8 cellular contexts compared by ENCODE assay signal in genomic region chr10:75111367-75111905, GRCh38. TPM values are rescaled to one million over a fixed set of nuclear protein-coding genes. Genes with fewer than 3 reads are reported as not detected.
DNase-seq lines count a peak whose midpoint lies in the region; ATAC-seq lines count a peak whose summit lies in the region.

Gene SAMD8 (plus strand): TSS chr10:75111656. CDS start chr10:75150529, 38,873 bp downstream.

- peak within 1 kb of the TSS; percentile 95 for H3K27ac ChIP-seq in epithelial cell of prostate

- ATAC-seq in GM19395 (IDR thresholded peaks at IDR 0.05; ENCODE audit: unreplicated experiment): peak; percentile 83

- DNase-seq in C1 segment of cervical spinal cord (lab: John Stamatoyannopoulos, UW): peak; percentile 57 to 99 (median 90)
- DNase-seq in HS-5 (ENCODE audit: low read depth): peak; percentile 70
- peak; percentile 98 for DNase-seq in OCI-M1 (lab: John Stamatoyannopoulos, UW)
- DNase-seq in activated T-cell treated with anti-CD3 and anti-CD28 coated beads for 48 hours (ENCODE audit: low read depth): peak; percentile 97
- DNase-seq in epithelial cell of prostate (ENCODE audit: low read depth, low spot score): peak; percentile 69
- peak; percentile 95 for DNase-seq in mucosa of gallbladder (ENCODE audit: low spot score)
- DNase-seq in stimulated activated CD8-positive, alpha-beta memory T cell treated with anti-CD3 and anti-CD28 coated beads, Interleukin-4, amount 100 ng/mL, for 1 hour (ENCODE audit: low read depth in 2 of 2, low spot score in 1 of 2): peak; percentile 82 to 88

RNA-seq across cellular contexts. Expression of gene SAMD8, which starts in this region (rescaled TPM):
- total RNA-seq in mucosa of gallbladder: 20.2 TPM

Comparison
In these comparisons a context has a peak if more than half of its experiments do, and no peak if none do; other contexts are left out.
1. Peak in every context shown above with its lines: DNase-seq, ATAC-seq and H3K27ac ChIP-seq.